Comparison of ENCODE assay signal across 11 cellular contexts in the genomic region with DNA sequence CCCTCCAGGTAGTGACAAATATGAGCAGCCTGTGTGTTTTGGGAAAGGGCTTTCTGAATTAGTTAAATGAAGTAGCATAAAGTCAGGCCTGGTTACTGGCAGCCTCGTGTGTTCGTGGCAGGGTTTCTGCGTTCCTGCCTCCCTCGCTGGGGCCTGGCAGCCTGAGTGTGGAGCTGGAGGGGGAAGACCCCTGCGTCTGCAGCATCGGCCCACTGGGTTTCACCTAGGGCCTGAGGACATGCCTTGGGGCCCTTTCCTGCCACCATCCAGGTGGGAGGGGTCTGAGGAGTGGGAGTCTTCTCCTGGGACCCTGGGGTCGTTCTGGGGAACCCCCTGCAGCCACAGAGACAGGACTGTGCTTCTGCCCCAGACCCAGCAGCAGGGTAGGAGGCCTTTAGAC. TPM values are rescaled to one million over a fixed set of nuclear protein-coding genes. Genes with fewer than 3 reads are reported as not detected.
DNase-seq lines count a peak whose midpoint lies in the region; ATAC-seq and TF ChIP-seq lines count a peak whose summit lies in the region.
"Had no signal": no experiment of that assay in that cellular context is flagged by ENCODE, and none has a peak within 500 bp of the region (broad histone marks: within the 10 kb centered on the region; RNA-seq: fewer than 3 reads in every experiment).

No MANE protein-coding gene starts in this region.

- DNase-seq in activated naive CD4-positive, alpha-beta T cell treated with anti-CD3 and anti-CD28 coated beads, Interleukin-2, amount 10 ng/mL, durations not matched to agents 7 days and 5 days: no peak
- no peak for DNase-seq in activated naive CD4-positive, alpha-beta T cell treated with Interleukin-2 at 50 U/mL for 16 hours
- DNase-seq in upper lobe of right lung (peak; percentile 61), posterior cingulate gyrus (no peak)
- DNase-seq in effector CD4-positive, alpha-beta T cell: no peak
- DNase-seq: activated CD8-positive, alpha-beta memory T cell treated with anti-CD3 and anti-CD28 coated beads, Interleukin-2, amount 50 U/mL, for 4 hours; NCI-H1092 treated with DMSO at 0.1 percent for 48 hours; sigmoid colon had no signal

- H2AFZ ChIP-seq in OCI-LY3 (ENCODE audit: low read depth, low read length): no peak overlapping the region

- peaks cover 40% of the 10 kb centered on the region for H3K36me3 Mint-ChIP-seq in activated naive CD4-positive, alpha-beta T cell treated with anti-CD3 and anti-CD28 coated beads, Interleukin-2, amount 10 ng/mL, durations not matched to agents 7 days and 5 days

- CTCF ChIA-PET in activated naive CD4-positive, alpha-beta T cell treated with anti-CD3 and anti-CD28 coated beads, Interleukin-2, amount 10 ng/mL, durations not matched to agents 7 days and 5 days (lab: Charles Lee): interaction anchor here (1.1 kb wide), 1 partner anchor 207 kb away, joined by 3 read pairs; no protein-coding TSS in a partner anchor

- peak overlapping the region; percentile 88 for H3K27ac Mint-ChIP-seq in activated naive CD4-positive, alpha-beta T cell treated with anti-CD3 and anti-CD28 coated beads, Interleukin-2, amount 10 ng/mL, durations not matched to agents 7 days and 5 days

- no peak for TF ChIP-seq CTCF in OCI-LY3 (IDR thresholded peaks at IDR 0.05; ENCODE audit: low read depth, low read length)
- TF ChIP-seq CTCF in upper lobe of right lung (IDR thresholded peaks at IDR 0.05): no peak

- H3K27me3 ChIP-seq in OCI-LY3 (ENCODE audit: low read depth, low read length) (no peaks in the 10 kb centered on the region), upper lobe of right lung (no peaks in the 10 kb centered on the region)
- H3K27me3 ChIP-seq: sigmoid colon had no signal

- H3K4me1 ChIP-seq in OCI-LY3 (ENCODE audit: low read length) (peaks cover 59% of the 10 kb centered on the region), upper lobe of right lung (no peaks in the 10 kb centered on the region)
- H3K4me1 ChIP-seq: sigmoid colon had no signal

- no peak overlapping the region for H3K4me3 Mint-ChIP-seq in activated naive CD4-positive, alpha-beta T cell treated with anti-CD3 and anti-CD28 coated beads, Interleukin-2, amount 10 ng/mL, durations not matched to agents 7 days and 5 days

- H3K27ac ChIP-seq in OCI-LY3 (ENCODE audit: low read length) (peak overlapping the region; percentile 95), upper lobe of right lung (no peak overlapping the region)
- H3K27ac ChIP-seq: sigmoid colon had no signal

- peaks cover 47% of the 10 kb centered on the region for H3K4me1 Mint-ChIP-seq in activated naive CD4-positive, alpha-beta T cell treated with anti-CD3 and anti-CD28 coated beads, Interleukin-2, amount 10 ng/mL, durations not matched to agents 7 days and 5 days

- peaks cover 45% of the 10 kb centered on the region for H4K20me1 ChIP-seq in OCI-LY3 (ENCODE audit: insufficient read depth, low read length)

- intact Hi-C loops in upper lobe of right lung (cut with DNase I) (no loop called here), posterior cingulate gyrus (cut with DNase I) (no loop called here)

- H3K36me3 ChIP-seq in OCI-LY3 (replicated peaks; ENCODE audit: low read depth, low read length): peaks cover 58% of the 10 kb centered on the region
- peaks cover 34% of the 10 kb centered on the region for H3K36me3 ChIP-seq in upper lobe of right lung

- peak; percentile 3 for ATAC-seq in GM21737 (IDR thresholded peaks at IDR 0.05; ENCODE audit: unreplicated experiment)
- ATAC-seq in upper lobe of right lung: no peak
- no peak for ATAC-seq in HG03565 (IDR thresholded peaks at IDR 0.05; ENCODE audit: unreplicated experiment)

- H3K27me3 Mint-ChIP-seq in activated naive CD4-positive, alpha-beta T cell treated with anti-CD3 and anti-CD28 coated beads, Interleukin-2, amount 10 ng/mL, durations not matched to agents 7 days and 5 days: no peaks in the 10 kb centered on the region

- no peaks in the 10 kb centered on the region for H3K9me3 Mint-ChIP-seq in activated naive CD4-positive, alpha-beta T cell treated with anti-CD3 and anti-CD28 coated beads, Interleukin-2, amount 10 ng/mL, durations not matched to agents 7 days and 5 days

- H3K79me2 ChIP-seq in OCI-LY3 (ENCODE audit: low read length): peaks cover 71% of the 10 kb centered on the region

- no peaks in the 10 kb centered on the region for H3K9me3 ChIP-seq in OCI-LY3 (ENCODE audit: insufficient read depth, low read length)
- H3K9me3 ChIP-seq in upper lobe of right lung: no peaks in the 10 kb centered on the region
- H3K9me3 ChIP-seq: sigmoid colon had no signal

- H3K4me3 ChIP-seq in OCI-LY3 (ENCODE audit: low read length): peak overlapping the region; percentile 42
- no peak overlapping the region for H3K4me3 ChIP-seq in upper lobe of right lung
- H3K4me3 ChIP-seq: sigmoid colon had no signal

- peak overlapping the region; percentile 88 for H3K4me2 ChIP-seq in OCI-LY3 (ENCODE audit: low read length)

- H3K9ac ChIP-seq in OCI-LY3 (ENCODE audit: low read length): peak overlapping the region; percentile 57

RNA-seq across cellular contexts. Expression of gene AMN, which starts 20.4 kb away (rescaled TPM):
- 19.8 TPM for total RNA-seq in upper lobe of right lung
- total RNA-seq: sigmoid colon had no signal
